Comparison of ENCODE assay signal across 15 cellular contexts in genomic region chr17:44940321-44940720, GRCh38. TPM values are rescaled to one million over a fixed set of nuclear protein-coding genes. Genes with fewer than 3 reads are reported as not detected.
A peak's percentile ranks its signal among the peaks of the same experiment; 100 is the strongest.
DNase-seq lines count a peak whose midpoint lies in the region; ATAC-seq and TF ChIP-seq lines count a peak whose summit lies in the region.
"Had no signal": no experiment of that assay in that cellular context is flagged by ENCODE, and none has a peak within 500 bp of the region (broad histone marks: within the 10 kb centered on the region; RNA-seq: fewer than 3 reads in every experiment).

No MANE protein-coding gene starts in this region.

- peaks cover 93% of the 10 kb centered on the region for H3K79me2 ChIP-seq in osteoblast (ENCODE audit: insufficient read depth, low read length)

- peak overlapping the region; percentile 55 for H3K4me2 ChIP-seq in osteoblast (ENCODE audit: insufficient read depth, low read length)

- ATAC-seq in GM18861 (IDR thresholded peaks at IDR 0.05; ENCODE audit: unreplicated experiment) = no peak

- TF ChIP-seq CTCF in choroid plexus epithelial cell (conservative IDR thresholded peaks at IDR 0.05; ENCODE audit: low read depth, low read length) (no peak), osteoblast (IDR thresholded peaks at IDR 0.05; ENCODE audit: extremely low read depth, low read depth, low read length) (no peak)

- H3K4me3 ChIP-seq in choroid plexus epithelial cell (ENCODE audit: low read depth, low read length) (no peak overlapping the region), osteoblast (ENCODE audit: insufficient read depth, low read length) (no peak overlapping the region)

- peaks cover 19% of the 10 kb centered on the region for H3K4me1 ChIP-seq in osteoblast (ENCODE audit: insufficient read depth, low read length)

- H3K27me3 ChIP-seq in osteoblast (ENCODE audit: insufficient read depth, low read length) = no peaks in the 10 kb centered on the region

- no peaks in the 10 kb centered on the region for H3K9me3 ChIP-seq in osteoblast (ENCODE audit: low read depth, low read length)

- peak overlapping the region; percentile 3 for H3K27ac ChIP-seq in osteoblast (ENCODE audit: low read depth, low read length)
- H3K27ac ChIP-seq: C4-2B had no signal

- H2AFZ ChIP-seq in osteoblast (ENCODE audit: low read length) = peak overlapping the region; percentile 18

- DNase-seq in ELR (ENCODE audit: low read depth) (peak; percentile 27), M059J (ENCODE audit: low read depth) (peak; percentile 40), choroid plexus epithelial cell (ENCODE audit: low read depth) (peak; percentile 26), osteoblast (ENCODE audit: insufficient read length, low spot score, missing footprints) (peak; percentile 73), T1000 (lab: John Stamatoyannopoulos, UW) (no peak), DMS53 (lab: John Stamatoyannopoulos, UW) (no peak), GOT3 (lab: John Stamatoyannopoulos, UW) (no peak)
- DNase-seq: activated CD4-positive, alpha-beta T cell treated with anti-CD3 and anti-CD28 coated beads, Interleukin-2, amount 50 U/mL, for 48 hours; effector memory CD4-positive, alpha-beta T cell; NCI-H187 treated with DMSO at 0.1 percent for 48 hours; NCI-H774; retina; stimulated activated CD4-positive, alpha-beta T cell treated with anti-CD3 and anti-CD28 coated beads, Interleukin-4, amount 100 ng/mL, for 24 hours had no signal

- H3K36me3 ChIP-seq in osteoblast (ENCODE audit: insufficient read depth, low read length) = peaks cover 12% of the 10 kb centered on the region

- no peaks in the 10 kb centered on the region for H4K20me1 ChIP-seq in osteoblast (ENCODE audit: insufficient read depth, low read length)

RNA-seq across cellular contexts. Expression of gene KIF18B, which starts 7.3 kb away (rescaled TPM):
- total RNA-seq in M059J (2014; rRNA removed; shearing (Covaris generic)) = 4.9 and 10.6 TPM in 2 replicates
- 0.72 and 1.2 TPM in 2 replicates for total RNA-seq in osteoblast

RNA-seq across cellular contexts. Expression of gene GFAP, which starts 25.0 kb away (rescaled TPM):
- total RNA-seq in M059J (2014; rRNA removed; shearing (Covaris generic)) = not detected in 2 replicates
- under 0.01 TPM in 2 replicates for total RNA-seq in osteoblast

RNA-seq across cellular contexts. Expression of gene C1QL1, which starts 27.8 kb away (rescaled TPM):
- total RNA-seq in M059J (2014; rRNA removed; shearing (Covaris generic)) = 14.7 and 21.4 TPM in 2 replicates
- total RNA-seq in osteoblast = under 0.01 TPM in 1 of 2 replicates, not detected in the other

RNA-seq across cellular contexts. Expression of gene EFTUD2, which starts 41.1 kb away (rescaled TPM):
- total RNA-seq in M059J (2014; rRNA removed; shearing (Covaris generic)) = 131 and 157 TPM in 2 replicates
- total RNA-seq in osteoblast = 72.7 and 81.0 TPM in 2 replicates

Comparison
In these comparisons a context has a peak if more than half of its experiments do, and no peak if none do; other contexts are left out.
1. DNase-seq: peak in ELR (single experiment), M059J (single experiment), choroid plexus epithelial cell (single experiment) and osteoblast (single experiment); none in T1000 (single experiment), DMS53 (single experiment) and GOT3 (single experiment).
2. RNA of gene C1QL1, which starts 27.8 kb away (total RNA-seq): 14.7 to 21.4 TPM in M059J; under 0.01 TPM in osteoblast; every median in the first group is over 10 times any median in the second.